12 cellular contexts compared by ENCODE assay signal in the genomic region with DNA sequence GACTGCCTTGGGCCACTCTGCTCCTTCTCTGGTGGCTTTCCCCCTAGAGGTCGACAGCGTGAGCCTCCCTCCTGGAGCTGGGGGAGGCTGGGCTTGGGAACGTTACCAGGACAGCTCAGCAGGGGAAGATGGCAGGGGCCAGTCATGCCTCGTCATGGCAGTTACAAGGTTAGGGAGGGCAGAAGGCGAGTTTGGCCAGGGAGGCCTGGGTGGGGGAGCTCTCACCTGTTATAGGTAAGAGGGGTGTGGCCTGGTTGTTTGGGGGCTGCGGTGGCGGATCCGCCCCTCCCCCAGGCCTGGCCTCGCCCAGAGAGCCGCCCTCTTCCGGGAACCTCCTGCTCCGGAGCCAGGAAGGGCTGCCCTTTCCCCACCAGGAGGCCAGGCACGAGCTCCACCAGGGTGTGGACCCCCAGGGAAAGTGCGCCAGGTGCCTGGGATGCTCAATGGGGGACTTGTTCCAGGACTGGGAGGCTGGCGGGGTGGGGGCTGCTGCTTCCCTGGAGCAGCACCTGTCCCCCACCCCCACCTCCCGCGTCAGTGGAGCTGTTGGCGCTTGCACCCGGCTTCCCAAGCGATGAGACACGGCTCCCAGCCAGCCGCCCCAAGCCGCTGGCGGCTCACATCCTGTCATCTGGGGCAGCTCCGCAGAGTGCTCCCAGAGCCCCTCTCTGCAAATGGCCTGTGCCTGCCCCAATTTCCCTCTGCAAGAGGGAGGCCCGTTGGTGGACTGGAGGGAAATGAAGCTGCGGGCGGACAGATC. TPM values are rescaled to one million over a fixed set of nuclear protein-coding genes. Genes with fewer than 3 reads are reported as not detected.
DNase-seq lines count a peak whose midpoint lies in the region; ATAC-seq, FAIRE-seq and TF ChIP-seq lines count a peak whose summit lies in the region.
"Had no signal": no experiment of that assay in that cellular context is flagged by ENCODE, and none has a peak within 500 bp of the region (broad histone marks: within the 10 kb centered on the region; RNA-seq: fewer than 3 reads in every experiment).

No MANE protein-coding gene starts in this region.

- H3K27ac ChIP-seq in esophagus muscularis mucosa (replicated peaks in 1 of 4) = no peak overlapping the region
- H3K27ac ChIP-seq: ovary, thoracic aorta had no signal

- DNase-seq in DMS53 treated with DMSO at 0.1 percent for 48 hours (lab: John Stamatoyannopoulos, UW; ENCODE audit: unreplicated experiment) (peak; percentile 72), NCI-H460 (ENCODE audit: extremely low read depth, low read depth) (peak; percentile 43), esophagus muscularis mucosa (ENCODE audit: extremely low spot score) (peak; percentile 87), natural killer cell (peak; percentile 14), GM12891 (ENCODE audit: insufficient read length, low spot score) (no peak), GOT3 (lab: John Stamatoyannopoulos, UW) (no peak)
- no peak for DNase-seq in activated CD4-positive, alpha-beta T cell treated with anti-CD3 and anti-CD28 coated beads for 4 hours
- DNase-seq: activated CD4-positive, CD25-positive, alpha-beta regulatory T cell; NCI-H1694; ovary had no signal

- ATAC-seq in natural killer cell (no peak), HG03571 (IDR thresholded peaks at IDR 0.05; ENCODE audit: unreplicated experiment) (no peak)

- peaks cover 7 to 12% (median 12%) of the 10 kb centered on the region in 4 donors for H3K4me1 ChIP-seq in esophagus muscularis mucosa

- peaks cover 9 to 23% of the 10 kb centered on the region in 2 donors for H3K27me3 Mint-ChIP-seq in natural killer cell (ENCODE audit: low read depth in 2 of 2)

- no peaks in the 10 kb centered on the region for H3K4me1 Mint-ChIP-seq in natural killer cell

- H3K27ac Mint-ChIP-seq in natural killer cell = no peak overlapping the region

- no peak for TF ChIP-seq POLR2A in esophagus muscularis mucosa (IDR thresholded peaks at IDR 0.05; ENCODE audit: low read depth)
- TF ChIP-seq POLR2A in GM12891 (IDR thresholded peaks at IDR 0.05; ENCODE audit: low read depth, low read length) = no peak

- TF ChIP-seq CTCF in esophagus muscularis mucosa (IDR thresholded peaks at IDR 0.05) (no peak), natural killer cell (IDR thresholded peaks at IDR 0.05) (no peak)

- H3K36me3 ChIP-seq in esophagus muscularis mucosa = no peaks in the 10 kb centered on the region
- H3K36me3 ChIP-seq: ovary, thoracic aorta had no signal

- no peaks in the 10 kb centered on the region for H3K36me3 Mint-ChIP-seq in natural killer cell

- no peak for FAIRE-seq in GM12891 (lab: Jason Lieb, UNC)

- intact Hi-C loops in esophagus muscularis mucosa (cut with DNase I) = no loop called here
- intact Hi-C loops in natural killer cell (cut with micrococcal nuclease) = no loop called here

- no peaks in the 10 kb centered on the region for H3K9me3 Mint-ChIP-seq in natural killer cell

- 20% methylated on average over 7 of the region's 28 CpGs for WGBS in esophagus muscularis mucosa

- no peak for TF ChIP-seq EP300 in esophagus muscularis mucosa (IDR thresholded peaks at IDR 0.05)

- peak overlapping the region in 3 of 4 donors; percentile 9 to 13 (median 12) for H3K4me3 ChIP-seq in esophagus muscularis mucosa
- H3K4me3 ChIP-seq: ovary, thoracic aorta had no signal

- peaks cover 0 to 50% (median 3%) of the 10 kb centered on the region in 4 donors for H3K27me3 ChIP-seq in esophagus muscularis mucosa
- H3K27me3 ChIP-seq: ovary had no signal

- H3K9me3 ChIP-seq in esophagus muscularis mucosa = no peaks in the 10 kb centered on the region
- H3K9me3 ChIP-seq: ovary, thoracic aorta had no signal

- H3K4me3 Mint-ChIP-seq in natural killer cell = no peak overlapping the region

TF ChIP-seq in GM12891, 5 proteins besides CTCF, POLR2A, EP300 and RAD21:
- TF ChIP-seq PAX5 (IDR thresholded peaks at IDR 0.05; ENCODE audit: insufficient read depth, low read length, severe bottlenecking) = no peak
- TF ChIP-seq POU2F2 (IDR thresholded peaks at IDR 0.05; ENCODE audit: low read depth, low read length) = no peak
- TF ChIP-seq SPI1 (IDR thresholded peaks at IDR 0.05; ENCODE audit: low read depth, low read length) = no peak
- no peak for TF ChIP-seq POLR2AphosphoS5 (IDR thresholded peaks at IDR 0.05; ENCODE audit: low read depth, low read length)
- no peak for TF ChIP-seq TAF1 (IDR thresholded peaks at IDR 0.05; ENCODE audit: low read depth, low read length)

RNA-seq across cellular contexts. Expression of a gene that starts 23.6 kb away (rescaled TPM):
- total RNA-seq in NCI-H460 (2014; rRNA removed; shearing (Covaris generic)) = 0.03 and 0.07 TPM in 2 replicates
- 0.04 TPM in 1 of 2 replicates, not detected in the other for polyA plus RNA-seq in NCI-H460 (2014; cell fraction: nucleus; rRNA removed)
- total RNA-seq in esophagus muscularis mucosa (1 to 10 TPM in 2 of 4 donors, under 1 TPM in 2; 0.50 to 1.9 (median 1.3) TPM), natural killer cell (not detected)
- polyA plus RNA-seq in GM12891 (2012; ENCODE audit: low read depth, missing spikeins) = not detected

Comparison
In these comparisons a context has a peak if more than half of its experiments do, and no peak if none do; other contexts are left out.
1. DNase-seq: peak in DMS53 treated with DMSO at 0.1 percent for 48 hours (single experiment), NCI-H460 (single experiment), esophagus muscularis mucosa (single experiment) and natural killer cell (single experiment); none in activated CD4-positive, alpha-beta T cell treated with anti-CD3 and anti-CD28 coated beads for 4 hours (0 of 2), GM12891 (single experiment) and GOT3 (single experiment).